ENCODE assay signal across 22 cellular contexts in genomic region chrX:7228226-7228625, GRCh38.
"Had no signal": no experiment of that assay in that cellular context is flagged by ENCODE, and none has a peak within 500 bp of the region (broad histone marks: within the 10 kb centered on the region; RNA-seq: fewer than 3 reads in every experiment).

No MANE protein-coding gene starts in this region.

- ATAC-seq: gastroesophageal sphincter; left lobe of liver; natural killer cell; stimulated activated effector memory CD8-positive, alpha-beta T cell treated with anti-CD3 and anti-CD28 coated beads, Interleukin-12 subunit alpha, Interleukin-12 subunit beta, amount 100 ng/mL, for 72 hours; stimulated activated naive CD8-positive, alpha-beta T cell treated with anti-CD3 and anti-CD28 coated beads, Interleukin-15, Interleukin-2, amounts not matched to agents 100 U/mL and 50 U/mL, for 24 hours; upper lobe of right lung had no signal

- H2AFZ ChIP-seq: neural progenitor cell had no signal

- H3K4me2 ChIP-seq: neural progenitor cell, smooth muscle cell had no signal

- H3K27ac ChIP-seq: esophagus squamous epithelium, gastroesophageal sphincter, neural progenitor cell, ovary, right atrium auricular region, suprapubic skin, tibial artery, upper lobe of right lung, vagina had no signal

- H3K27me3 ChIP-seq: esophagus squamous epithelium, gastroesophageal sphincter, ovary, right atrium auricular region, suprapubic skin, tibial artery, upper lobe of right lung, vagina had no signal

- H3K36me3 ChIP-seq: esophagus squamous epithelium, gastroesophageal sphincter, neural progenitor cell, ovary, right atrium auricular region, suprapubic skin, tibial artery, upper lobe of right lung, vagina had no signal

- H3K9me3 ChIP-seq: esophagus squamous epithelium, gastroesophageal sphincter, ovary, right atrium auricular region, suprapubic skin, tibial artery, upper lobe of right lung, vagina had no signal

- H3K4me3 ChIP-seq: esophagus squamous epithelium, gastroesophageal sphincter, neural progenitor cell, ovary, right atrium auricular region, smooth muscle cell, suprapubic skin, tibial artery, upper lobe of right lung, vagina had no signal

- DNase-seq: dermis blood vessel endothelial cell; esophagus squamous epithelium; foreskin fibroblast; glutamatergic neuron; islet precursor cell; mammary epithelial cell; natural killer cell; nucleus accumbens; ovary; stimulated activated CD4-positive, alpha-beta T cell treated with anti-CD3 and anti-CD28 coated beads, Interleukin-4, amount 100 ng/mL, for 1 hour; stimulated activated CD8-positive, alpha-beta memory T cell treated with anti-CD3 and anti-CD28 coated beads, Interleukin-4, amount 100 ng/mL, for 48 hours; stimulated activated naive CD8-positive, alpha-beta T cell treated with anti-CD3 and anti-CD28 coated beads, Interleukin-15, Interleukin-2, amounts not matched to agents 100 U/mL and 50 U/mL, for 24 hours; tibial artery; upper lobe of right lung had no signal

- H3K9ac ChIP-seq: neural progenitor cell had no signal

- H3K4me1 ChIP-seq: esophagus squamous epithelium, gastroesophageal sphincter, neural progenitor cell, right atrium auricular region, suprapubic skin, tibial artery, upper lobe of right lung, vagina had no signal
